Comparison of ENCODE assay signal across 8 cellular contexts in genomic region chr1:234612352-234613127, GRCh38. TPM values are rescaled to one million over a fixed set of nuclear protein-coding genes. Genes with fewer than 3 reads are reported as not detected.
A peak's percentile ranks its signal among the peaks of the same experiment; 100 is the strongest.
DNase-seq lines count a peak whose midpoint lies in the region; ATAC-seq, FAIRE-seq and TF ChIP-seq lines count a peak whose summit lies in the region.

No MANE protein-coding gene starts in this region.

- peak; percentile 84 for DNase-seq in AG08396 (ENCODE audit: low spot score)
- peak; percentile 87 to 93 for DNase-seq in NCI-H446 (lab: John Stamatoyannopoulos, UW)
- peak; percentile 54 for DNase-seq in activated CD4-positive, CD25-positive, alpha-beta regulatory T cell treated with anti-CD3 and anti-CD28 coated beads, Interleukin-2, amount 50 U/mL, for 72 hours
- peak; percentile 99 for DNase-seq in choroid plexus epithelial cell (ENCODE audit: low read depth)
- DNase-seq in HepG2 (ENCODE audit: low spot score) = peak; percentile 100
- peak; percentile 65 for DNase-seq in stimulated activated CD4-positive, alpha-beta T cell treated with anti-CD3 and anti-CD28 coated beads, Interleukin-2, amount 100 ng/mL, for 4 hours (ENCODE audit: low read depth)

- H3K9ac ChIP-seq in HepG2 (ENCODE audit: insufficient read depth, low read depth, low read length) = peak overlapping the region; percentile 98

- peak overlapping the region; percentile 99 for H3K4me2 ChIP-seq in HepG2 (ENCODE audit: low read depth, low read length)

- H3K79me2 ChIP-seq in HepG2 (ENCODE audit: insufficient read depth, low read length) = peaks cover 14% of the 10 kb centered on the region

- 0% methylated on average over 20 of the region's 20 CpGs for WGBS in HepG2 (ENCODE audit: low lambda C conversion rate)

- ATAC-seq in GM18868 (IDR thresholded peaks at IDR 0.05; ENCODE audit: unreplicated experiment) (peak; percentile 40), HG03342 (IDR thresholded peaks at IDR 0.05; ENCODE audit: unreplicated experiment) (peak; percentile 33), HepG2 (peak; percentile 59)

- in situ Hi-C loops in HepG2 (cut with HindIII; ENCODE audit: extremely low pct_ligation_motif_present, low pct_unique_long_range_greater_than_20kb) = loop anchor here (5.0 kb wide), 4 partner anchors 105 to 460 kb away; no protein-coding TSS in a partner anchor

- TF ChIP-seq RAD21 in HepG2 (CRISPR knock-in tag; IDR thresholded peaks at IDR 0.05) = no peak; the same call in 1 of the 2 replicates

- POLR2A ChIA-PET in HepG2 (lab: Yijun Ruan, JAX) = interaction anchor here (0.6 to 9.7 kb wide), 60 partner anchors 8 to 473 kb away, joined by 3 to 1137 read pairs (median 11); no protein-coding TSS in a partner anchor

- peaks cover 66% of the 10 kb centered on the region for H3K4me1 ChIP-seq in HepG2 (ENCODE audit: insufficient read depth, low read length)

- CTCF ChIA-PET in HepG2 (lab: Yijun Ruan, JAX; ENCODE audit: low intra/inter-chr PET ratio, low total read pairs) = no interaction called here

- peak overlapping the region; percentile 99 for H3K27ac ChIP-seq in HepG2 (ENCODE audit: extremely low read length, insufficient read depth, low read length)

- H3K4me3 ChIP-seq in choroid plexus epithelial cell (ENCODE audit: low read depth, low read length) (peak overlapping the region; percentile 39), HepG2 (replicated peaks in 1 of 3; ENCODE audit: insufficient read depth in 1 of 3, low read depth in 2 of 3, low read length in 3 of 3) (peak overlapping the region; percentile 42 to 71 (median 49); a peak in 5 of 6 replicates)

- FAIRE-seq in HepG2 (lab: Jason Lieb, UNC) = peak; percentile 94

- no peaks in the 10 kb centered on the region for H3K9me3 ChIP-seq in HepG2 (ENCODE audit: low read length)

- peak in 1 of 2 experiments; percentile 92; a peak in 2 of 4 replicates for TF ChIP-seq POLR2A in HepG2 (IDR thresholded peaks at IDR 0.05; ENCODE audit: insufficient read depth in 1 of 2, low read depth in 2 of 2, low read length in 2 of 2)

- intact Hi-C loops in HepG2 (cut with micrococcal nuclease; ENCODE audit: unreplicated experiment) = loop anchor here (1.0 to 5.0 kb wide), 13 partner anchors 9 to 470 kb away; no protein-coding TSS in a partner anchor

- H2AFZ ChIP-seq in HepG2 (ENCODE audit: low read length) = no peak overlapping the region

- no peak for TF ChIP-seq CTCF in choroid plexus epithelial cell (conservative IDR thresholded peaks at IDR 0.05; ENCODE audit: low read depth, low read length)
- no peak for TF ChIP-seq CTCF in HepG2 (CRISPR knock-in tag; IDR thresholded peaks at IDR 0.05)

- H3K36me3 ChIP-seq in HepG2 (replicated peaks in 1 of 2; ENCODE audit: control insufficient read depth in 1 of 2, insufficient read depth in 2 of 2, low read length in 2 of 2) = peaks cover 0 to 1% of the 10 kb centered on the region in 2 experiments; a peak in 3 of 5 replicates

- no peaks in the 10 kb centered on the region for H4K20me1 ChIP-seq in HepG2 (ENCODE audit: insufficient read depth, low read length)

- no peaks in the 10 kb centered on the region; a peak in 1 of 5 replicates for H3K27me3 ChIP-seq in HepG2 (ENCODE audit: control insufficient read depth in 1 of 2, insufficient read depth in 2 of 2, low read length in 2 of 2)

- BruUV-seq in HepG2 (replicated peaks; lab: Mats Ljungman, UMichigan) = no TSS peak

- TF ChIP-seq EP300 in HepG2 (IDR thresholded peaks at IDR 0.05; ENCODE audit: low read depth in 2 of 2, low read length in 2 of 2) = peak; percentile 97 to 99
- peak; percentile 100 for TF ChIP-seq EP300 in HepG2 (CRISPR knock-in tag; IDR thresholded peaks at IDR 0.05; ENCODE audit: borderline replicate concordance)

TF ChIP-seq in HepG2, 621 proteins besides CTCF, POLR2A, EP300 and RAD21 (continues in another document):
- TF ChIP-seq ZMAT5 (CRISPR knock-in tag; IDR thresholded peaks at IDR 0.05; ENCODE audit: borderline replicate concordance, low read depth) (no peak), CENPX (CRISPR knock-in tag; IDR thresholded peaks at IDR 0.05) (no peak), ZNF280D (CRISPR knock-in tag; IDR thresholded peaks at IDR 0.05) (peak; percentile 93; the same call in 1 of the 2 replicates), ZNF335 (CRISPR knock-in tag; IDR thresholded peaks at IDR 0.05) (peak; percentile 71; the same call in 1 of the 2 replicates), ZKSCAN8 (CRISPR knock-in tag; IDR thresholded peaks at IDR 0.05; ENCODE audit: borderline replicate concordance) (peak; percentile 82; the same call in 1 of the 2 replicates), IKZF4 (CRISPR knock-in tag; IDR thresholded peaks at IDR 0.05; ENCODE audit: borderline replicate concordance, low read depth, not compliant biosample characterization) (no peak), ZBED4 (CRISPR knock-in tag; IDR thresholded peaks at IDR 0.05; ENCODE audit: borderline replicate concordance) (peak; percentile 79)

RNA-seq across cellular contexts. Expression of gene IRF2BP2, which starts 2.6 kb away (rescaled TPM):
- 127 and 147 TPM in 2 replicates for total RNA-seq in HepG2 (2016; rRNA removed; fragmentation: Illumina TruSeq; extraction: Trizol)
- 25.1 and 26.8 TPM in 2 replicates for total RNA-seq in HepG2 (2016; cell fraction: cytosol; rRNA removed; fragmentation: Illumina TruSeq; extraction: Trizol; ENCODE audit: low read depth)
- total RNA-seq in HepG2 (2016; cell fraction: insoluble cytoplasmic fraction; rRNA removed; fragmentation: Illumina TruSeq; extraction: Trizol) = 104 and 154 TPM in 2 replicates
- 85.2 and 85.5 TPM in 2 replicates for total RNA-seq in HepG2 (2016; cell fraction: membrane; rRNA removed; fragmentation: Illumina TruSeq; extraction: Trizol)
- total RNA-seq in HepG2 (2016; cell fraction: nucleus; rRNA removed; fragmentation: Illumina TruSeq; extraction: Trizol) = 132 and 141 TPM in 2 replicates
- polyA plus RNA-seq in HepG2 (2011; rRNA removed) = 140 and 180 TPM in 2 replicates
- 82.1 and 111 TPM in 2 replicates for polyA plus RNA-seq in HepG2 (2011; cell fraction: cytosol; rRNA removed)
- 491 and 557 TPM in 2 replicates for polyA plus RNA-seq in HepG2 (2011; cell fraction: nucleus; rRNA removed)
- 136 and 153 TPM in 2 replicates for polyA plus RNA-seq in HepG2 (2012)
- 22.4 and 23.1 TPM in 2 replicates for polyA plus RNA-seq in HepG2 (2016; cell fraction: cytosol; fragmentation: Illumina TruSeq; extraction: Trizol; ENCODE audit: low read depth)
- 127 and 168 TPM in 2 replicates for polyA plus RNA-seq in HepG2 (2016; cell fraction: insoluble cytoplasmic fraction; fragmentation: Illumina TruSeq; extraction: Trizol; ENCODE audit: low read depth)
- polyA plus RNA-seq in HepG2 (2016; cell fraction: membrane; fragmentation: Illumina TruSeq; extraction: Trizol; ENCODE audit: low read depth) = 58.5 and 65.6 TPM in 2 replicates
- 293 and 322 TPM in 2 replicates for polyA plus RNA-seq in HepG2 (2016; cell fraction: nucleus; fragmentation: Illumina TruSeq; extraction: Trizol; ENCODE audit: insufficient read depth, low read depth)
- polyA minus RNA-seq in HepG2 (2011; rRNA and poly(A)+ RNA removed; ENCODE audit: low replicate concordance) = 43.4 and 196 TPM in 2 replicates
- 155 and 170 TPM in 2 replicates for polyA minus RNA-seq in HepG2 (2011; cell fraction: cytosol; rRNA and poly(A)+ RNA removed)
- 115 and 118 TPM in 2 replicates for polyA minus RNA-seq in HepG2 (2011; cell fraction: nucleus; rRNA and poly(A)+ RNA removed)

Comparison
In these comparisons a context has a peak if more than half of its experiments do, and no peak if none do; other contexts are left out.
1. Peak in every context shown above with its lines: DNase-seq, ATAC-seq, H3K4me3 ChIP-seq and H3K27ac ChIP-seq.